In genomic region chr2:216474925-216475670, GRCh38 we compare ENCODE assay signal across 11 cellular contexts. TPM values are rescaled to one million over a fixed set of nuclear protein-coding genes. Genes with fewer than 3 reads are reported as not detected.
A peak's percentile ranks its signal among the peaks of the same experiment; 100 is the strongest.
DNase-seq lines count a peak whose midpoint lies in the region; ATAC-seq, FAIRE-seq and TF ChIP-seq lines count a peak whose summit lies in the region.
"Had no signal": no experiment of that assay in that cellular context is flagged by ENCODE, and none has a peak within 500 bp of the region (broad histone marks: within the 10 kb centered on the region; RNA-seq: fewer than 3 reads in every experiment).

No MANE protein-coding gene starts in this region.

- TF ChIP-seq CTCF in sigmoid colon (IDR thresholded peaks at IDR 0.05): no peak

- H3K36me3 ChIP-seq in sigmoid colon: peaks cover 8 to 64% (median 19%) of the 10 kb centered on the region in 4 donors
- H3K36me3 ChIP-seq: brain microvascular endothelial cell had no signal

- peak; percentile 79 for ATAC-seq in HG02943 (IDR thresholded peaks at IDR 0.05; ENCODE audit: low read depth, unreplicated experiment)
- ATAC-seq: Panc1 had no signal

- H3K27ac ChIP-seq in sigmoid colon: no peak overlapping the region
- H3K27ac ChIP-seq: brain microvascular endothelial cell had no signal

- no peak overlapping the region for H3K4me3 ChIP-seq in sigmoid colon

- no peak for TF ChIP-seq POLR2A in sigmoid colon (IDR thresholded peaks at IDR 0.05)
- no peak for TF ChIP-seq POLR2A in H54 (IDR thresholded peaks at IDR 0.05; ENCODE audit: low read depth, low read length)

- no peak for TF ChIP-seq EP300 in sigmoid colon (IDR thresholded peaks at IDR 0.05)

- H3K27ac Mint-ChIP-seq in activated CD4-positive, alpha-beta T cell treated with anti-CD3 and anti-CD28 coated beads, Interleukin-2, amount 10 ng/mL, durations not matched to agents 7 days and 5 days: peak overlapping the region; percentile 68
- H3K27ac Mint-ChIP-seq in T-helper 1 cell treated with Interleukin-12 subunit alpha and Interleukin-12 subunit beta and Interleukin-4 antibody, amounts not matched to agents 30 μg/mL and 1 μg/mL, for 36 hours: no peak overlapping the region

- peak; percentile 46 for DNase-seq in activated CD4-positive, alpha-beta T cell treated with anti-CD3 and anti-CD28 coated beads, Interleukin-2, amount 10 ng/mL, durations not matched to agents 7 days and 5 days
- no peak for DNase-seq in activated CD4-positive, alpha-beta T cell treated with anti-CD3 and anti-CD28 coated beads, Interleukin-2, amount 50 U/mL, for 1 hour
- peak; percentile 44 for DNase-seq in stimulated activated CD8-positive, alpha-beta memory T cell treated with anti-CD3 and anti-CD28 coated beads, Interleukin-4, amount 100 ng/mL, for 48 hours
- DNase-seq in sigmoid colon (no peak), H54 (ENCODE audit: insufficient read length, low spot score) (no peak), cerebellar nuclear complex (lab: John Stamatoyannopoulos, UW) (no peak)
- DNase-seq: brain microvascular endothelial cell, H7 had no signal

- no peak for FAIRE-seq in H54 (lab: Jason Lieb, UNC)

- intact Hi-C loops in sigmoid colon (cut with DNase I): no loop called here

- no peaks in the 10 kb centered on the region for H3K27me3 Mint-ChIP-seq in activated CD4-positive, alpha-beta T cell treated with anti-CD3 and anti-CD28 coated beads, Interleukin-2, amount 10 ng/mL, durations not matched to agents 7 days and 5 days
- no peaks in the 10 kb centered on the region for H3K27me3 Mint-ChIP-seq in T-helper 1 cell treated with Interleukin-12 subunit alpha and Interleukin-12 subunit beta and Interleukin-4 antibody, amounts not matched to agents 30 μg/mL and 1 μg/mL, for 36 hours (ENCODE audit: low read depth)

- no peaks in the 10 kb centered on the region for H3K9me3 ChIP-seq in sigmoid colon

- peaks cover 18% of the 10 kb centered on the region for H3K4me1 Mint-ChIP-seq in activated CD4-positive, alpha-beta T cell treated with anti-CD3 and anti-CD28 coated beads, Interleukin-2, amount 10 ng/mL, durations not matched to agents 7 days and 5 days
- H3K4me1 Mint-ChIP-seq in T-helper 1 cell treated with Interleukin-12 subunit alpha and Interleukin-12 subunit beta and Interleukin-4 antibody, amounts not matched to agents 30 μg/mL and 1 μg/mL, for 36 hours (ENCODE audit: low read depth): peaks cover 13% of the 10 kb centered on the region

- CTCF ChIA-PET in activated CD4-positive, alpha-beta T cell treated with anti-CD3 and anti-CD28 coated beads, Interleukin-2, amount 10 ng/mL, durations not matched to agents 7 days and 5 days (lab: Charles Lee): interaction anchor here (1.3 kb wide), 1 partner anchor 40 kb away, joined by 3 read pairs; no protein-coding TSS in a partner anchor

- H3K36me3 Mint-ChIP-seq in activated CD4-positive, alpha-beta T cell treated with anti-CD3 and anti-CD28 coated beads, Interleukin-2, amount 10 ng/mL, durations not matched to agents 7 days and 5 days (ENCODE audit: low read depth): peaks cover 39% of the 10 kb centered on the region
- peaks cover 20% of the 10 kb centered on the region for H3K36me3 Mint-ChIP-seq in T-helper 1 cell treated with Interleukin-12 subunit alpha and Interleukin-12 subunit beta and Interleukin-4 antibody, amounts not matched to agents 30 μg/mL and 1 μg/mL, for 36 hours (ENCODE audit: low read depth)

- POLR2A ChIA-PET in activated CD4-positive, alpha-beta T cell treated with anti-CD3 and anti-CD28 coated beads, Interleukin-2, amount 10 ng/mL, durations not matched to agents 7 days and 5 days (lab: Charles Lee): no interaction called here

- H3K4me1 ChIP-seq in sigmoid colon: no peaks in the 10 kb centered on the region

- H3K4me3 Mint-ChIP-seq in activated CD4-positive, alpha-beta T cell treated with anti-CD3 and anti-CD28 coated beads, Interleukin-2, amount 10 ng/mL, durations not matched to agents 7 days and 5 days: peak overlapping the region; percentile 15
- H3K4me3 Mint-ChIP-seq in T-helper 1 cell treated with Interleukin-12 subunit alpha and Interleukin-12 subunit beta and Interleukin-4 antibody, amounts not matched to agents 30 μg/mL and 1 μg/mL, for 36 hours: peak overlapping the region; percentile 30

- WGBS in sigmoid colon, 2 donors: 63 to 87% methylated on average over 12 of the region's 12 CpGs

- H3K27me3 ChIP-seq in sigmoid colon: no peaks in the 10 kb centered on the region
- H3K27me3 ChIP-seq: brain microvascular endothelial cell had no signal

- no peaks in the 10 kb centered on the region for H3K9me3 Mint-ChIP-seq in activated CD4-positive, alpha-beta T cell treated with anti-CD3 and anti-CD28 coated beads, Interleukin-2, amount 10 ng/mL, durations not matched to agents 7 days and 5 days
- no peaks in the 10 kb centered on the region for H3K9me3 Mint-ChIP-seq in T-helper 1 cell treated with Interleukin-12 subunit alpha and Interleukin-12 subunit beta and Interleukin-4 antibody, amounts not matched to agents 30 μg/mL and 1 μg/mL, for 36 hours

RNA-seq across cellular contexts. Expression of gene RPL37A, which starts 23.5 kb away (rescaled TPM):
- 1,000 to 10,000 TPM; 2,088 to 2,348 TPM for total RNA-seq in activated CD4-positive, alpha-beta T cell treated with anti-CD3 and anti-CD28 coated beads, Interleukin-2, amount 10 ng/mL, durations not matched to agents 7 days and 5 days
- 1,000 to 10,000 TPM in 3 of 4 donors, 100 to 1,000 TPM in 1; 991 to 2,007 (median 1,382) TPM for total RNA-seq in sigmoid colon
- polyA plus RNA-seq in sigmoid colon: 1,000 to 10,000 TPM; 3,342 to 6,789 (median 3,480) TPM

Comparison
In these comparisons a context has a peak if more than half of its experiments do, and no peak if none do; other contexts are left out.
1. DNase-seq: peak in activated CD4-positive, alpha-beta T cell treated with anti-CD3 and anti-CD28 coated beads, Interleukin-2, amount 10 ng/mL, durations not matched to agents 7 days and 5 days (single experiment) and stimulated activated CD8-positive, alpha-beta memory T cell treated with anti-CD3 and anti-CD28 coated beads, Interleukin-4, amount 100 ng/mL, for 48 hours (single experiment); none in activated CD4-positive, alpha-beta T cell treated with anti-CD3 and anti-CD28 coated beads, Interleukin-2, amount 50 U/mL, for 1 hour (single experiment), sigmoid colon (single experiment), H54 (single experiment) and cerebellar nuclear complex (0 of 2).